ENCODE assay signal across 23 cellular contexts in genomic region chr3:101243285-101244211, GRCh38.
DNase-seq lines count a peak whose midpoint lies in the region; ATAC-seq lines count a peak whose summit lies in the region.
"Had no signal": no experiment of that assay in that cellular context is flagged by ENCODE, and none has a peak within 500 bp of the region (broad histone marks: within the 10 kb centered on the region; RNA-seq: fewer than 3 reads in every experiment).

No MANE protein-coding gene starts in this region.

- H3K36me3 ChIP-seq in Karpas-422 (ENCODE audit: insufficient read depth, low read length): no peaks in the 10 kb centered on the region
- H3K36me3 ChIP-seq: tibial artery had no signal

- H3K4me1 Mint-ChIP-seq in activated T-helper 1 cell treated with anti-CD3 and anti-CD28 coated beads, Interleukin-12 subunit alpha, Interleukin-12 subunit beta, Interleukin-2, Interleukin-4 antibody, amounts not matched to agents 30 ng/mL and 10 ng/mL and 1 ng/mL, durations not matched to agents 14 hours and 24 hours and 36 hours (ENCODE audit: low read depth): no peaks in the 10 kb centered on the region
- H3K4me1 Mint-ChIP-seq: CD4-positive, CD25-positive, alpha-beta regulatory T cell; naive thymus-derived CD4-positive, alpha-beta T cell had no signal

- H3K79me2 ChIP-seq in Karpas-422 (ENCODE audit: low read length): no peaks in the 10 kb centered on the region

- peaks cover 3 to 10% of the 10 kb centered on the region in 2 donors for H3K9me3 Mint-ChIP-seq in activated naive CD4-positive, alpha-beta T cell treated with anti-CD3 and anti-CD28 coated beads, Interleukin-2, amount 50 U/mL, for 72 hours
- H3K9me3 Mint-ChIP-seq in activated T-helper 1 cell treated with anti-CD3 and anti-CD28 coated beads, Interleukin-12 subunit alpha, Interleukin-12 subunit beta, Interleukin-2, Interleukin-4 antibody, amounts not matched to agents 30 ng/mL and 10 ng/mL and 1 ng/mL, durations not matched to agents 14 hours and 24 hours and 36 hours: no peaks in the 10 kb centered on the region
- H3K9me3 Mint-ChIP-seq: GM23338 had no signal

- H3K4me3 Mint-ChIP-seq in activated T-helper 1 cell treated with anti-CD3 and anti-CD28 coated beads, Interleukin-12 subunit alpha, Interleukin-12 subunit beta, Interleukin-2, Interleukin-4 antibody, amounts not matched to agents 30 ng/mL and 10 ng/mL and 1 ng/mL, durations not matched to agents 14 hours and 24 hours and 36 hours: no peak overlapping the region
- H3K4me3 Mint-ChIP-seq: CD4-positive, CD25-positive, alpha-beta regulatory T cell; GM23338; naive thymus-derived CD4-positive, alpha-beta T cell; stimulated activated naive B cell treated with anti-CD40 and anti-IgM and Interleukin-4, amounts not matched to agents 10 μg/mL and 1 μg/mL and 100 μg/mL, for 72 hours; WTC11 had no signal

- intact Hi-C loops in activated T-helper 1 cell treated with anti-CD3 and anti-CD28 coated beads, Interleukin-12 subunit alpha, Interleukin-12 subunit beta, Interleukin-2, Interleukin-4 antibody, amounts not matched to agents 30 ng/mL and 10 ng/mL and 1 ng/mL, durations not matched to agents 14 hours and 24 hours and 36 hours (cut with micrococcal nuclease): no loop called here

- H3K9me3 ChIP-seq in Karpas-422 (ENCODE audit: low read length): no peaks in the 10 kb centered on the region
- H3K9me3 ChIP-seq: tibial artery had no signal

- no peaks in the 10 kb centered on the region for H4K20me1 ChIP-seq in Karpas-422 (ENCODE audit: insufficient read depth, low read depth, low read length)

- H2AFZ ChIP-seq in Karpas-422 (ENCODE audit: low read length): no peak overlapping the region
- H2AFZ ChIP-seq: GM23338, PC-9 had no signal

- H3K9me2 ChIP-seq in Karpas-422 (replicated peaks; ENCODE audit: insufficient read depth, low read length): no peaks in the 10 kb centered on the region

- H3K27me3 ChIP-seq in Karpas-422 (ENCODE audit: low read length): no peaks in the 10 kb centered on the region
- H3K27me3 ChIP-seq: tibial artery had no signal

- no peak overlapping the region for H3K27ac ChIP-seq in Karpas-422 (ENCODE audit: low read length)
- H3K27ac ChIP-seq: epithelial cell of prostate, PC-9, tibial artery had no signal

- H3K4me3 ChIP-seq in skeletal muscle cell (ENCODE audit: low read depth, low read length) (no peak overlapping the region), Karpas-422 (ENCODE audit: low read length) (no peak overlapping the region)
- H3K4me3 ChIP-seq: GM23338, PC-9, tibial artery had no signal

- no peaks in the 10 kb centered on the region for H3K27me3 Mint-ChIP-seq in activated T-helper 1 cell treated with anti-CD3 and anti-CD28 coated beads, Interleukin-12 subunit alpha, Interleukin-12 subunit beta, Interleukin-2, Interleukin-4 antibody, amounts not matched to agents 30 ng/mL and 10 ng/mL and 1 ng/mL, durations not matched to agents 14 hours and 24 hours and 36 hours (ENCODE audit: insufficient read depth)
- H3K27me3 Mint-ChIP-seq: CD4-positive, CD25-positive, alpha-beta regulatory T cell; naive thymus-derived CD4-positive, alpha-beta T cell; stimulated activated naive B cell treated with anti-CD40 and anti-IgM and Interleukin-4, amounts not matched to agents 10 μg/mL and 1 μg/mL and 100 μg/mL, for 72 hours had no signal

- H3K4me2 ChIP-seq in Karpas-422 (ENCODE audit: low read depth, low read length, poor library complexity, severe bottlenecking): no peak overlapping the region
- H3K4me2 ChIP-seq: GM23338, PC-9 had no signal

- no peak overlapping the region for H3K9ac ChIP-seq in Karpas-422 (ENCODE audit: low read length)

- ATAC-seq in activated naive CD4-positive, alpha-beta T cell treated with anti-CD3 and anti-CD28 coated beads, Interleukin-2, amount 50 U/mL, for 72 hours: peak; percentile 75 to 89
- ATAC-seq: GM23338; naive thymus-derived CD4-positive, alpha-beta T cell; stimulated activated naive B cell treated with anti-CD40 and anti-IgM and Interleukin-4, amounts not matched to agents 10 μg/mL and 1 μg/mL and 100 μg/mL, for 72 hours; WTC11 had no signal

- peak overlapping the region; percentile 19 to 60 for H3K27ac Mint-ChIP-seq in activated naive CD4-positive, alpha-beta T cell treated with anti-CD3 and anti-CD28 coated beads, Interleukin-2, amount 50 U/mL, for 72 hours
- H3K27ac Mint-ChIP-seq in activated T-helper 1 cell treated with anti-CD3 and anti-CD28 coated beads, Interleukin-12 subunit alpha, Interleukin-12 subunit beta, Interleukin-2, Interleukin-4 antibody, amounts not matched to agents 30 ng/mL and 10 ng/mL and 1 ng/mL, durations not matched to agents 14 hours and 24 hours and 36 hours: peak overlapping the region; percentile 14
- H3K27ac Mint-ChIP-seq: CD4-positive, CD25-positive, alpha-beta regulatory T cell; GM23338; naive thymus-derived CD4-positive, alpha-beta T cell; stimulated activated naive B cell treated with anti-CD40 and anti-IgM and Interleukin-4, amounts not matched to agents 10 μg/mL and 1 μg/mL and 100 μg/mL, for 72 hours; WTC11 had no signal

- H3K36me3 Mint-ChIP-seq in activated naive CD4-positive, alpha-beta T cell treated with anti-CD3 and anti-CD28 coated beads, Interleukin-2, amount 50 U/mL, for 72 hours: peaks cover 5 to 11% of the 10 kb centered on the region in 2 donors
- H3K36me3 Mint-ChIP-seq in activated T-helper 1 cell treated with anti-CD3 and anti-CD28 coated beads, Interleukin-12 subunit alpha, Interleukin-12 subunit beta, Interleukin-2, Interleukin-4 antibody, amounts not matched to agents 30 ng/mL and 10 ng/mL and 1 ng/mL, durations not matched to agents 14 hours and 24 hours and 36 hours (ENCODE audit: low read depth): no peaks in the 10 kb centered on the region
- H3K36me3 Mint-ChIP-seq: WTC11 had no signal

- no peaks in the 10 kb centered on the region for H3K4me1 ChIP-seq in Karpas-422 (ENCODE audit: low read length)

- peak in 1 of 2 donors; percentile 12 for DNase-seq in activated naive CD4-positive, alpha-beta T cell treated with anti-CD3 and anti-CD28 coated beads, Interleukin-2, amount 50 U/mL, for 72 hours (ENCODE audit: low spot score in 2 of 2)
- no peak for DNase-seq in activated naive CD4-positive, alpha-beta T cell treated with Interleukin-2 at 50 U/mL for 16 hours
- DNase-seq in GM04504 (ENCODE audit: low read depth) (peak; percentile 50), skeletal muscle cell (ENCODE audit: low read depth) (peak; percentile 18), NCI-H1417 (lab: John Stamatoyannopoulos, UW) (no peak), NCI-H2227 (lab: John Stamatoyannopoulos, UW; ENCODE audit: unreplicated experiment) (no peak), Karpas-422 (no peak)
- no peak for DNase-seq in activated T-helper 1 cell treated with anti-CD3 and anti-CD28 coated beads, Interleukin-12 subunit alpha, Interleukin-12 subunit beta, Interleukin-2, Interleukin-4 antibody, amounts not matched to agents 30 ng/mL and 10 ng/mL and 1 ng/mL, durations not matched to agents 14 hours and 24 hours and 36 hours (ENCODE audit: low spot score)
- DNase-seq: ACHN; activated gamma-delta T cell treated with Interleukin-2 at 50 U/mL for 16 hours; amygdala; caudate nucleus; CD4-positive, CD25-positive, alpha-beta regulatory T cell; mesendoderm; naive thymus-derived CD4-positive, alpha-beta T cell; NCI-H187; NCI-H226; PC-9; stimulated activated naive B cell treated with anti-CD40 and anti-IgM and Interleukin-4, amounts not matched to agents 10 μg/mL and 1 μg/mL and 100 μg/mL, for 72 hours; tibial artery had no signal

Comparison
In these comparisons a context has a peak if more than half of its experiments do, and no peak if none do; other contexts are left out.
1. DNase-seq: peak in GM04504 (single experiment) and skeletal muscle cell (single experiment); none in activated naive CD4-positive, alpha-beta T cell treated with Interleukin-2 at 50 U/mL for 16 hours (single experiment), activated T-helper 1 cell treated with anti-CD3 and anti-CD28 coated beads, Interleukin-12 subunit alpha, Interleukin-12 subunit beta, Interleukin-2, Interleukin-4 antibody, amounts not matched to agents 30 ng/mL and 10 ng/mL and 1 ng/mL, durations not matched to agents 14 hours and 24 hours and 36 hours (single experiment), NCI-H1417 (0 of 3), NCI-H2227 (single experiment) and Karpas-422 (single experiment).